1 cellular context compared by ENCODE assay signal in the genomic region with DNA sequence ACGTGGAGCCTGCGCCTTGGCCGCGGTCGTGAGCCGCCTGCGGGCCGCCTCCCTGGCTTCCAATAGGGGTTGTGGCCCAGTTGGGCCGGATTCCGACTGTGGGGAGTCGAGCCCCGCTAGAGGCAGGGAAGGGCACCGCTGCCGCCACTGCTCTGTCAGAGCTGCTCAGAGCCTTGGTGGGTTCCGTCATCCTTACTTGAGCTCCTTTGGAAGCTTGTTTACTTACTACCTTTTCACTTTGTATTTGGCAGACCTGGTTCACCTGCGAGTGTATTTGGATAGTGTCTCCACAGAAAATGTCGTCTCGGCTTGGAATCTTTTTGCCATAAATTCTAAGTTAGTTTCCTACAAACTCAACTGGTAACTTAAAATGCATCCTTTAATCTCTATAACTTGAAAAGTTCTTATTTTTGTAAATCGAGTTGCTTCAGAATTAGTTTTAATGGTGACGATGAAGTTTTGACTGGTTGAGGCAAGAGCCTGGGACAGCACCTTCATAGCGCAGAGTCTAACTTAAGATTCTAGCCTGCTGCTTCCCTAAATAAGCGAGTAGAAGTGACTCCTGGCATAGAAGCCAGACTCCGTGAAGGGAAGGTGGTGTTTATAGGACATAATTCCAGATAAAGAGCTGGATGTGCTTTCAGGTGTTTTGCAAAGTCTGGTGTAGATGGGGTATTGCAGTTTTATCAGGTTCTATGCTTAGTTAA.
TF ChIP-seq lines count a peak whose summit lies in the region.

No MANE protein-coding gene starts in this region.

TF ChIP-seq in GM12878, 131 proteins besides CTCF, POLR2A, EP300 and RAD21:
- TF ChIP-seq YY1 (IDR thresholded peaks at IDR 0.05; ENCODE audit: low read depth, low read length) (peak; percentile 11; the same call in 1 of the 2 replicates), IKZF1 (conservative IDR thresholded peaks at IDR 0.05) (0 out of 2 replicates have a peak, but pooled peaks have one; percentile 2), ASH2L (IDR thresholded peaks at IDR 0.05; ENCODE audit: borderline replicate concordance, low read depth) (no peak), TCF3 (IDR thresholded peaks at IDR 0.05; ENCODE audit: borderline replicate concordance, insufficient read depth, low read depth, low read length) (no peak), SIN3A (IDR thresholded peaks at IDR 0.05; ENCODE audit: low read depth, low read length) (no peak), RCOR1 (conservative IDR thresholded peaks at IDR 0.05; ENCODE audit: low read depth, low read length) (no peak), CHD1 (IDR thresholded peaks at IDR 0.05; ENCODE audit: low read depth, low read length) (no peak), CEBPB (IDR thresholded peaks at IDR 0.05; ENCODE audit: borderline replicate concordance in 1 of 2, low read depth in 2 of 2, low read length in 2 of 2) (no peak)
- TF ChIP-seq, protein P1, sequence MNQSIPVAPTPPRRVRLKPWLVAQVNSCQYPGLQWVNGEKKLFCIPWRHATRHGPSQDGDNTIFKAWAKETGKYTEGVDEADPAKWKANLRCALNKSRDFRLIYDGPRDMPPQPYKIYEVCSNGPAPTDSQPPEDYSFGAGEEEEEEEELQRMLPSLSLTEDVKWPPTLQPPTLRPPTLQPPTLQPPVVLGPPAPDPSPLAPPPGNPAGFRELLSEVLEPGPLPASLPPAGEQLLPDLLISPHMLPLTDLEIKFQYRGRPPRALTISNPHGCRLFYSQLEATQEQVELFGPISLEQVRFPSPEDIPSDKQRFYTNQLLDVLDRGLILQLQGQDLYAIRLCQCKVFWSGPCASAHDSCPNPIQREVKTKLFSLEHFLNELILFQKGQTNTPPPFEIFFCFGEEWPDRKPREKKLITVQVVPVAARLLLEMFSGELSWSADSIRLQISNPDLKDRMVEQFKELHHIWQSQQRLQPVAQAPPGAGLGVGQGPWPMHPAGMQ (IDR thresholded peaks at IDR 0.05; ENCODE audit: borderline replicate concordance) = no peak
- TF ChIP-seq, protein P2, sequence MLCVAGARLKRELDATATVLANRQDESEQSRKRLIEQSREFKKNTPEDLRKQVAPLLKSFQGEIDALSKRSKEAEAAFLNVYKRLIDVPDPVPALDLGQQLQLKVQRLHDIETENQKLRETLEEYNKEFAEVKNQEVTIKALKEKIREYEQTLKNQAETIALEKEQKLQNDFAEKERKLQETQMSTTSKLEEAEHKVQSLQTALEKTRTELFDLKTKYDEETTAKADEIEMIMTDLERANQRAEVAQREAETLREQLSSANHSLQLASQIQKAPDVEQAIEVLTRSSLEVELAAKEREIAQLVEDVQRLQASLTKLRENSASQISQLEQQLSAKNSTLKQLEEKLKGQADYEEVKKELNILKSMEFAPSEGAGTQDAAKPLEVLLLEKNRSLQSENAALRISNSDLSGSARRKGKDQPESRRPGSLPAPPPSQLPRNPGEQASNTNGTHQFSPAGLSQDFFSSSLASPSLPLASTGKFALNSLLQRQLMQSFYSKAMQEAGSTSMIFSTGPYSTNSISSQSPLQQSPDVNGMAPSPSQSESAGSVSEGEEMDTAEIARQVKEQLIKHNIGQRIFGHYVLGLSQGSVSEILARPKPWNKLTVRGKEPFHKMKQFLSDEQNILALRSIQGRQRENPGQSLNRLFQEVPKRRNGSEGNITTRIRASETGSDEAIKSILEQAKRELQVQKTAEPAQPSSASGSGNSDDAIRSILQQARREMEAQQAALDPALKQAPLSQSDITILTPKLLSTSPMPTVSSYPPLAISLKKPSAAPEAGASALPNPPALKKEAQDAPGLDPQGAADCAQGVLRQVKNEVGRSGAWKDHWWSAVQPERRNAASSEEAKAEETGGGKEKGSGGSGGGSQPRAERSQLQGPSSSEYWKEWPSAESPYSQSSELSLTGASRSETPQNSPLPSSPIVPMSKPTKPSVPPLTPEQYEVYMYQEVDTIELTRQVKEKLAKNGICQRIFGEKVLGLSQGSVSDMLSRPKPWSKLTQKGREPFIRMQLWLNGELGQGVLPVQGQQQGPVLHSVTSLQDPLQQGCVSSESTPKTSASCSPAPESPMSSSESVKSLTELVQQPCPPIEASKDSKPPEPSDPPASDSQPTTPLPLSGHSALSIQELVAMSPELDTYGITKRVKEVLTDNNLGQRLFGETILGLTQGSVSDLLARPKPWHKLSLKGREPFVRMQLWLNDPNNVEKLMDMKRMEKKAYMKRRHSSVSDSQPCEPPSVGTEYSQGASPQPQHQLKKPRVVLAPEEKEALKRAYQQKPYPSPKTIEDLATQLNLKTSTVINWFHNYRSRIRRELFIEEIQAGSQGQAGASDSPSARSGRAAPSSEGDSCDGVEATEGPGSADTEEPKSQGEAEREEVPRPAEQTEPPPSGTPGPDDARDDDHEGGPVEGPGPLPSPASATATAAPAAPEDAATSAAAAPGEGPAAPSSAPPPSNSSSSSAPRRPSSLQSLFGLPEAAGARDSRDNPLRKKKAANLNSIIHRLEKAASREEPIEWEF (IDR thresholded peaks at IDR 0.05; ENCODE audit: insufficient replicate concordance, low read depth, low read length) = no peak
- TF ChIP-seq, protein P3, sequence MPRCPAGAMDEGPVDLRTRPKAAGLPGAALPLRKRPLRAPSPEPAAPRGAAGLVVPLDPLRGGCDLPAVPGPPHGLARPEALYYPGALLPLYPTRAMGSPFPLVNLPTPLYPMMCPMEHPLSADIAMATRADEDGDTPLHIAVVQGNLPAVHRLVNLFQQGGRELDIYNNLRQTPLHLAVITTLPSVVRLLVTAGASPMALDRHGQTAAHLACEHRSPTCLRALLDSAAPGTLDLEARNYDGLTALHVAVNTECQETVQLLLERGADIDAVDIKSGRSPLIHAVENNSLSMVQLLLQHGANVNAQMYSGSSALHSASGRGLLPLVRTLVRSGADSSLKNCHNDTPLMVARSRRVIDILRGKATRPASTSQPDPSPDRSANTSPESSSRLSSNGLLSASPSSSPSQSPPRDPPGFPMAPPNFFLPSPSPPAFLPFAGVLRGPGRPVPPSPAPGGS (IDR thresholded peaks at IDR 0.05; ENCODE audit: borderline replicate concordance, insufficient read depth, low read depth, low read length, poor library complexity, severe bottlenecking) = no peak
- TF ChIP-seq, protein P4, sequence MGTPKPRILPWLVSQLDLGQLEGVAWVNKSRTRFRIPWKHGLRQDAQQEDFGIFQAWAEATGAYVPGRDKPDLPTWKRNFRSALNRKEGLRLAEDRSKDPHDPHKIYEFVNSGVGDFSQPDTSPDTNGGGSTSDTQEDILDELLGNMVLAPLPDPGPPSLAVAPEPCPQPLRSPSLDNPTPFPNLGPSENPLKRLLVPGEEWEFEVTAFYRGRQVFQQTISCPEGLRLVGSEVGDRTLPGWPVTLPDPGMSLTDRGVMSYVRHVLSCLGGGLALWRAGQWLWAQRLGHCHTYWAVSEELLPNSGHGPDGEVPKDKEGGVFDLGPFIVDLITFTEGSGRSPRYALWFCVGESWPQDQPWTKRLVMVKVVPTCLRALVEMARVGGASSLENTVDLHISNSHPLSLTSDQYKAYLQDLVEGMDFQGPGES (IDR thresholded peaks at IDR 0.05) = no peak
